ENCODE assay signal across 14 cellular contexts in the genomic region with DNA sequence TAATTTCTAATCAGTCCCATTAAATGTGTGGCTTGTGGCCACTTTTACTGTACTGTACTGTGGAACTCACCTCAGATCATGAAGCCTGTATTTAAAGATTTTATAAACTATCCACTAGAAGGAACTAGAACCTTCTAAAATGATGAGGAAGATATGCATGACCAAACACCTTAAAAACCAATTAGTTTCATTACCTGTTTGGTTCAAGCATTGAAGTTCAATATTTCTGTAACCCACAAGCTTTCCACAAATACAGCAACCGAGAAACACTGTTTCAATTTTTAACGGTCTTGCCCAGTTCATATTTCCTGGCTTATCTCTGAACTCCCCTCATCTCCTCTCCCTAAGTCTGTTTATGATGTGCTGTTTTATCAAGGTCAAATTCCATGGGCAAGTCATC.
A peak's percentile ranks its signal among the peaks of the same experiment; 100 is the strongest.
DNase-seq lines count a peak whose midpoint lies in the region; ATAC-seq and TF ChIP-seq lines count a peak whose summit lies in the region.
"Had no signal": no experiment of that assay in that cellular context is flagged by ENCODE, and none has a peak within 500 bp of the region (broad histone marks: within the 10 kb centered on the region; RNA-seq: fewer than 3 reads in every experiment).

No MANE protein-coding gene starts in this region.

- H3K27me3 Mint-ChIP-seq in stimulated activated naive B cell treated with anti-CD40 and anti-IgM and Interleukin-4, amounts not matched to agents 10 μg/mL and 1 μg/mL and 100 μg/mL, for 72 hours = no peaks in the 10 kb centered on the region

- peak overlapping the region; percentile 2 for H3K27ac Mint-ChIP-seq in stimulated activated naive B cell treated with anti-CD40 and anti-IgM and Interleukin-4, amounts not matched to agents 10 μg/mL and 1 μg/mL and 100 μg/mL, for 72 hours
- H3K27ac Mint-ChIP-seq: effector memory CD8-positive, alpha-beta T cell; T-helper 2 cell treated with Interferon-gamma antibody and Interleukin-4, amounts not matched to agents 5 μg/mL and 100 μg/mL, for 36 hours had no signal

- ATAC-seq in GM19035 (IDR thresholded peaks at IDR 0.05; ENCODE audit: unreplicated experiment) (peak; percentile 73), GM21786 (IDR thresholded peaks at IDR 0.05; ENCODE audit: unreplicated experiment) (peak; percentile 78), HG03159 (IDR thresholded peaks at IDR 0.05; ENCODE audit: unreplicated experiment) (peak; percentile 66)
- peak; percentile 75 to 76 for ATAC-seq in stimulated activated naive B cell treated with anti-CD40 and anti-IgM and Interleukin-4, amounts not matched to agents 10 μg/mL and 1 μg/mL and 100 μg/mL, for 72 hours (replicated peaks)
- ATAC-seq: effector memory CD8-positive, alpha-beta T cell; heart right ventricle; Panc1 had no signal

- no peak overlapping the region for H3K27ac ChIP-seq in right atrium auricular region
- H3K27ac ChIP-seq: heart right ventricle, testis had no signal

- H3K4me3 Mint-ChIP-seq in stimulated activated naive B cell treated with anti-CD40 and anti-IgM and Interleukin-4, amounts not matched to agents 10 μg/mL and 1 μg/mL and 100 μg/mL, for 72 hours = peak overlapping the region in 1 of 2 donors; percentile 36
- H3K4me3 Mint-ChIP-seq: effector memory CD8-positive, alpha-beta T cell; T-helper 2 cell treated with Interferon-gamma antibody and Interleukin-4, amounts not matched to agents 5 μg/mL and 100 μg/mL, for 36 hours had no signal

- peaks cover 39 to 71% of the 10 kb centered on the region in 2 donors for H3K4me1 Mint-ChIP-seq in stimulated activated naive B cell treated with anti-CD40 and anti-IgM and Interleukin-4, amounts not matched to agents 10 μg/mL and 1 μg/mL and 100 μg/mL, for 72 hours

- no peak for TF ChIP-seq CTCF in right atrium auricular region (IDR thresholded peaks at IDR 0.05)

- no peaks in the 10 kb centered on the region for H3K36me3 ChIP-seq in right atrium auricular region
- H3K36me3 ChIP-seq: heart right ventricle had no signal

- no peak for DNase-seq in stimulated activated naive B cell treated with anti-CD40 and anti-IgM and Interleukin-4, amounts not matched to agents 10 μg/mL and 1 μg/mL and 100 μg/mL, for 72 hours
- DNase-seq in Ammon's horn (ENCODE audit: low spot score) = no peak
- DNase-seq in cerebellum (ENCODE audit: low spot score) = no peak
- DNase-seq in right atrium auricular region (ENCODE audit: low spot score) = no peak
- DNase-seq: amniotic stem cell; effector memory CD8-positive, alpha-beta T cell; heart right ventricle; NCI-H187 treated with DMSO at 0.1 percent for 48 hours; testis had no signal

- peaks cover 13 to 18% of the 10 kb centered on the region in 2 donors for H3K36me3 Mint-ChIP-seq in stimulated activated naive B cell treated with anti-CD40 and anti-IgM and Interleukin-4, amounts not matched to agents 10 μg/mL and 1 μg/mL and 100 μg/mL, for 72 hours

- H3K9me3 ChIP-seq in right atrium auricular region = no peaks in the 10 kb centered on the region
- H3K9me3 ChIP-seq: testis had no signal

- H3K27me3 ChIP-seq in right atrium auricular region = no peaks in the 10 kb centered on the region
- H3K27me3 ChIP-seq: heart right ventricle, testis had no signal

- H3K4me3 ChIP-seq in right atrium auricular region = no peak overlapping the region
- H3K4me3 ChIP-seq: heart right ventricle, testis had no signal

- no peaks in the 10 kb centered on the region for H3K4me1 ChIP-seq in right atrium auricular region
- H3K4me1 ChIP-seq: heart right ventricle, testis had no signal

- H3K9me3 Mint-ChIP-seq in stimulated activated naive B cell treated with anti-CD40 and anti-IgM and Interleukin-4, amounts not matched to agents 10 μg/mL and 1 μg/mL and 100 μg/mL, for 72 hours = peaks cover 14 to 16% of the 10 kb centered on the region in 2 donors
- H3K9me3 Mint-ChIP-seq: T-helper 2 cell treated with Interferon-gamma antibody and Interleukin-4, amounts not matched to agents 5 μg/mL and 100 μg/mL, for 36 hours had no signal
